In genomic region chr12:95173392-95174251, GRCh38 we compare ENCODE assay signal across 10 cellular contexts. TPM values are rescaled to one million over a fixed set of nuclear protein-coding genes. Genes with fewer than 3 reads are reported as not detected.
DNase-seq lines count a peak whose midpoint lies in the region; ATAC-seq, FAIRE-seq and TF ChIP-seq lines count a peak whose summit lies in the region.
"Had no signal": no experiment of that assay in that cellular context is flagged by ENCODE, and none has a peak within 500 bp of the region (broad histone marks: within the 10 kb centered on the region; RNA-seq: fewer than 3 reads in every experiment).

No MANE protein-coding gene starts in this region.

- no peak overlapping the region for H3K4me3 Mint-ChIP-seq in mesothelial cell of epicardium
- no peak overlapping the region for H3K4me3 Mint-ChIP-seq in endothelial cell (ENCODE audit: unreplicated experiment)

- intact Hi-C loops in right lobe of liver (cut with DNase I) (no loop called here), HepG2 (cut with micrococcal nuclease; ENCODE audit: unreplicated experiment) (no loop called here)

- peak; percentile 18 to 66 (median 52) for ATAC-seq in right lobe of liver
- no peak for ATAC-seq in HepG2

- H3K9ac ChIP-seq in HepG2 (ENCODE audit: insufficient read depth, low read depth, low read length), result no peak overlapping the region

- POLR2A ChIA-PET in HepG2 (lab: Yijun Ruan, JAX), result no interaction called here

- TF ChIP-seq RAD21 in HepG2 (CRISPR knock-in tag; IDR thresholded peaks at IDR 0.05), result no peak

- no peaks in the 10 kb centered on the region for H3K9me3 ChIP-seq in right lobe of liver
- H3K9me3 ChIP-seq in HepG2 (ENCODE audit: low read length), result no peaks in the 10 kb centered on the region
- H3K9me3 ChIP-seq in WERI-Rb-1 (ENCODE audit: severe bottlenecking), result no peaks in the 10 kb centered on the region

- H3K4me1 Mint-ChIP-seq in mesothelial cell of epicardium, result peaks cover 33% of the 10 kb centered on the region
- H3K4me1 Mint-ChIP-seq in endothelial cell (ENCODE audit: unreplicated experiment), result peaks cover 46% of the 10 kb centered on the region

- TF ChIP-seq POLR2A in right lobe of liver (IDR thresholded peaks at IDR 0.05) (no peak), HepG2 (IDR thresholded peaks at IDR 0.05; ENCODE audit: insufficient read depth in 1 of 2, low read depth in 2 of 2, low read length in 2 of 2) (no peak)

- H3K27me3 ChIP-seq in right lobe of liver (no peaks in the 10 kb centered on the region), HepG2 (ENCODE audit: control insufficient read depth in 1 of 2, insufficient read depth in 2 of 2, low read length in 2 of 2) (no peaks in the 10 kb centered on the region), WERI-Rb-1 (ENCODE audit: insufficient read depth, low read depth, severe bottlenecking) (no peaks in the 10 kb centered on the region)

- no peak overlapping the region for H2AFZ ChIP-seq in HepG2 (ENCODE audit: low read length)

- no peaks in the 10 kb centered on the region for H3K79me2 ChIP-seq in HepG2 (ENCODE audit: insufficient read depth, low read length)

- TF ChIP-seq CTCF in right lobe of liver (IDR thresholded peaks at IDR 0.05) (no peak), HepG2 (CRISPR knock-in tag; IDR thresholded peaks at IDR 0.05) (no peak), mesothelial cell of epicardium (IDR thresholded peaks at IDR 0.05; ENCODE audit: unreplicated experiment) (no peak), WERI-Rb-1 (IDR thresholded peaks at IDR 0.05; ENCODE audit: low read depth, low read length) (no peak), endothelial cell (IDR thresholded peaks at IDR 0.05; ENCODE audit: unreplicated experiment) (no peak)

- BruUV-seq in HepG2 (replicated peaks; lab: Mats Ljungman, UMichigan), result no TSS peak

- FAIRE-seq in HepG2 (lab: Jason Lieb, UNC), result no peak
- FAIRE-seq: endometrium had no signal

- H3K9me3 Mint-ChIP-seq in mesothelial cell of epicardium (no peaks in the 10 kb centered on the region), endothelial cell (ENCODE audit: unreplicated experiment) (no peaks in the 10 kb centered on the region)

- DNase-seq in right lobe of liver (peak in 2 of 3 donors; percentile 60 to 70), HepG2 (ENCODE audit: low spot score) (no peak), epidermal melanocyte (ENCODE audit: insufficient read length, low spot score) (peak; percentile 16), mesothelial cell of epicardium (ENCODE audit: low spot score in 2 of 2, unreplicated experiment in 2 of 2) (peak; percentile 40 to 68), WERI-Rb-1 (no peak), NCI-H524 (lab: John Stamatoyannopoulos, UW) (no peak), superior temporal gyrus (ENCODE audit: extremely low spot score) (no peak), endothelial cell (ENCODE audit: low spot score) (no peak)
- DNase-seq: KBM-7 had no signal

- H3K4me3 ChIP-seq in right lobe of liver (no peak overlapping the region), HepG2 (replicated peaks in 1 of 3; ENCODE audit: insufficient read depth in 1 of 3, low read depth in 2 of 3, low read length in 3 of 3) (no peak overlapping the region), WERI-Rb-1 (ENCODE audit: low read depth, low read length) (no peak overlapping the region)

- CTCF ChIA-PET in HepG2 (lab: Yijun Ruan, JAX; ENCODE audit: low intra/inter-chr PET ratio, low total read pairs), result no interaction called here

- H3K36me3 Mint-ChIP-seq in mesothelial cell of epicardium (peaks cover 10% of the 10 kb centered on the region), endothelial cell (ENCODE audit: low read depth, unreplicated experiment) (peaks cover 8% of the 10 kb centered on the region)

- H3K27ac Mint-ChIP-seq in mesothelial cell of epicardium, result peak overlapping the region; percentile 90
- H3K27ac Mint-ChIP-seq in endothelial cell (ENCODE audit: unreplicated experiment), result no peak overlapping the region

- H3K36me3 ChIP-seq in right lobe of liver, result no peaks in the 10 kb centered on the region
- peaks cover 0 to 3% of the 10 kb centered on the region in 2 experiments; a peak in 1 of 5 replicates for H3K36me3 ChIP-seq in HepG2 (replicated peaks in 1 of 2; ENCODE audit: control insufficient read depth in 1 of 2, insufficient read depth in 2 of 2, low read length in 2 of 2)
- H3K36me3 ChIP-seq in WERI-Rb-1, result peaks cover 26% of the 10 kb centered on the region

- no peak for TF ChIP-seq EP300 in HepG2 (IDR thresholded peaks at IDR 0.05; ENCODE audit: low read depth in 2 of 2, low read length in 2 of 2)
- TF ChIP-seq EP300 in HepG2 (CRISPR knock-in tag; IDR thresholded peaks at IDR 0.05; ENCODE audit: borderline replicate concordance), result no peak

- in situ Hi-C loops in HepG2 (cut with HindIII; ENCODE audit: extremely low pct_ligation_motif_present, low pct_unique_long_range_greater_than_20kb), result no loop called here

- 44% methylated on average over 8 of the region's 8 CpGs for WGBS in right lobe of liver (ENCODE audit: insufficient coverage, low coverage, low lambda C conversion rate, missing lambda C conversion rate)
- WGBS in HepG2 (ENCODE audit: low lambda C conversion rate), result 84% methylated on average over 6 of the region's 8 CpGs

- no peak overlapping the region for H3K4me2 ChIP-seq in HepG2 (ENCODE audit: low read depth, low read length)

- no peaks in the 10 kb centered on the region for H4K20me1 ChIP-seq in HepG2 (ENCODE audit: insufficient read depth, low read length)

- H3K4me1 ChIP-seq in right lobe of liver (peaks cover 0 to 11% (median 6%) of the 10 kb centered on the region in 4 donors), HepG2 (ENCODE audit: insufficient read depth, low read length) (peaks cover 16% of the 10 kb centered on the region)

- H3K27me3 Mint-ChIP-seq in mesothelial cell of epicardium (ENCODE audit: low read depth) (no peaks in the 10 kb centered on the region), endothelial cell (ENCODE audit: unreplicated experiment) (no peaks in the 10 kb centered on the region)

- H3K27ac ChIP-seq in right lobe of liver (no peak overlapping the region), HepG2 (ENCODE audit: extremely low read length, insufficient read depth, low read length) (no peak overlapping the region), WERI-Rb-1 (no peak overlapping the region)

RNA-seq across cellular contexts. Expression of gene FGD6, which starts 43.6 kb away (rescaled TPM):
- total RNA-seq in right lobe of liver (1 to 10 TPM; 3.5 to 7.8 (median 5.1) TPM), HepG2 (2016; rRNA removed; fragmentation: Illumina TruSeq; extraction: Trizol) (4.3 and 5.3 TPM in 2 replicates), mesothelial cell of epicardium (17.5 to 18.2 TPM (median 18.0 TPM) in 3 replicates), endothelial cell (ENCODE audit: unreplicated experiment) (35.4 TPM)
- 4.7 and 6.1 TPM in 2 replicates for total RNA-seq in HepG2 (2016; cell fraction: cytosol; rRNA removed; fragmentation: Illumina TruSeq; extraction: Trizol; ENCODE audit: low read depth)
- 4.1 and 4.3 TPM in 2 replicates for total RNA-seq in HepG2 (2016; cell fraction: insoluble cytoplasmic fraction; rRNA removed; fragmentation: Illumina TruSeq; extraction: Trizol)
- total RNA-seq in HepG2 (2016; cell fraction: membrane; rRNA removed; fragmentation: Illumina TruSeq; extraction: Trizol), result 8.4 and 10.4 TPM in 2 replicates
- total RNA-seq in HepG2 (2016; cell fraction: nucleus; rRNA removed; fragmentation: Illumina TruSeq; extraction: Trizol), result 5.5 and 6.6 TPM in 2 replicates
- 1.1 and 2.2 TPM in 2 replicates for polyA plus RNA-seq in HepG2 (2011; rRNA removed)
- 0.79 and 0.92 TPM in 2 replicates for polyA plus RNA-seq in HepG2 (2011; cell fraction: cytosol; rRNA removed)
- polyA plus RNA-seq in HepG2 (2011; cell fraction: nucleus; rRNA removed), result 1.8 and 2.2 TPM in 2 replicates
- polyA plus RNA-seq in HepG2 (2012), result 1.1 TPM in 2 replicates
- polyA plus RNA-seq in HepG2 (2016; cell fraction: cytosol; fragmentation: Illumina TruSeq; extraction: Trizol; ENCODE audit: low read depth), result 0.14 and 0.34 TPM in 2 replicates
- 1.7 and 1.9 TPM in 2 replicates for polyA plus RNA-seq in HepG2 (2016; cell fraction: insoluble cytoplasmic fraction; fragmentation: Illumina TruSeq; extraction: Trizol; ENCODE audit: low read depth)
- 0.33 and 0.40 TPM in 2 replicates for polyA plus RNA-seq in HepG2 (2016; cell fraction: membrane; fragmentation: Illumina TruSeq; extraction: Trizol; ENCODE audit: low read depth)
- polyA plus RNA-seq in HepG2 (2016; cell fraction: nucleus; fragmentation: Illumina TruSeq; extraction: Trizol; ENCODE audit: insufficient read depth, low read depth), result 2.8 and 3.7 TPM in 2 replicates
- 1.9 and 7.0 TPM in 2 replicates for polyA minus RNA-seq in HepG2 (2011; rRNA and poly(A)+ RNA removed; ENCODE audit: low replicate concordance)
- 4.3 and 4.8 TPM in 2 replicates for polyA minus RNA-seq in HepG2 (2011; cell fraction: cytosol; rRNA and poly(A)+ RNA removed)
- polyA minus RNA-seq in HepG2 (2011; cell fraction: nucleus; rRNA and poly(A)+ RNA removed), result 11.8 and 12.5 TPM in 2 replicates

RNA-seq across cellular contexts. Expression of gene VEZT, which starts 44.0 kb away (rescaled TPM):
- 10 to 100 TPM; 23.5 to 34.2 (median 28.9) TPM for total RNA-seq in right lobe of liver
- 29.3 and 35.5 TPM in 2 replicates for total RNA-seq in HepG2 (2016; rRNA removed; fragmentation: Illumina TruSeq; extraction: Trizol)
- 7.5 and 8.0 TPM in 2 replicates for total RNA-seq in HepG2 (2016; cell fraction: cytosol; rRNA removed; fragmentation: Illumina TruSeq; extraction: Trizol; ENCODE audit: low read depth)
- total RNA-seq in HepG2 (2016; cell fraction: insoluble cytoplasmic fraction; rRNA removed; fragmentation: Illumina TruSeq; extraction: Trizol), result 32.6 and 33.9 TPM in 2 replicates
- 18.5 and 18.7 TPM in 2 replicates for total RNA-seq in HepG2 (2016; cell fraction: membrane; rRNA removed; fragmentation: Illumina TruSeq; extraction: Trizol)
- total RNA-seq in HepG2 (2016; cell fraction: nucleus; rRNA removed; fragmentation: Illumina TruSeq; extraction: Trizol), result 42.1 and 42.8 TPM in 2 replicates
- 37.8 and 51.6 TPM in 2 replicates for polyA plus RNA-seq in HepG2 (2011; rRNA removed)
- polyA plus RNA-seq in HepG2 (2011; cell fraction: cytosol; rRNA removed), result 17.3 and 26.2 TPM in 2 replicates
- 14.3 and 17.8 TPM in 2 replicates for polyA plus RNA-seq in HepG2 (2011; cell fraction: nucleus; rRNA removed)
- 20.0 and 33.9 TPM in 2 replicates for polyA plus RNA-seq in HepG2 (2012)
- polyA plus RNA-seq in HepG2 (2016; cell fraction: cytosol; fragmentation: Illumina TruSeq; extraction: Trizol; ENCODE audit: low read depth), result 2.8 and 3.1 TPM in 2 replicates
- polyA plus RNA-seq in HepG2 (2016; cell fraction: insoluble cytoplasmic fraction; fragmentation: Illumina TruSeq; extraction: Trizol; ENCODE audit: low read depth), result 23.2 and 28.2 TPM in 2 replicates
- 7.9 and 8.0 TPM in 2 replicates for polyA plus RNA-seq in HepG2 (2016; cell fraction: membrane; fragmentation: Illumina TruSeq; extraction: Trizol; ENCODE audit: low read depth)
- polyA plus RNA-seq in HepG2 (2016; cell fraction: nucleus; fragmentation: Illumina TruSeq; extraction: Trizol; ENCODE audit: insufficient read depth, low read depth), result 32.9 and 35.3 TPM in 2 replicates
- 30.9 and 73.5 TPM in 2 replicates for polyA minus RNA-seq in HepG2 (2011; rRNA and poly(A)+ RNA removed; ENCODE audit: low replicate concordance)
- 18.0 and 25.5 TPM in 2 replicates for polyA minus RNA-seq in HepG2 (2011; cell fraction: cytosol; rRNA and poly(A)+ RNA removed)
- polyA minus RNA-seq in HepG2 (2011; cell fraction: nucleus; rRNA and poly(A)+ RNA removed), result 79.4 and 85.3 TPM in 2 replicates
- total RNA-seq in mesothelial cell of epicardium, result 107 to 110 TPM (median 107 TPM) in 3 replicates
- total RNA-seq in endothelial cell (ENCODE audit: unreplicated experiment), result 89.9 TPM

Comparison
In these comparisons a context has a peak if more than half of its experiments do, and no peak if none do; other contexts are left out.
1. DNase-seq: peak in right lobe of liver (2 of 3), epidermal melanocyte (single experiment) and mesothelial cell of epicardium (2 of 2); none in HepG2 (single experiment), WERI-Rb-1 (single experiment), NCI-H524 (0 of 2), superior temporal gyrus (single experiment) and endothelial cell (single experiment).